In the genomic region with DNA sequence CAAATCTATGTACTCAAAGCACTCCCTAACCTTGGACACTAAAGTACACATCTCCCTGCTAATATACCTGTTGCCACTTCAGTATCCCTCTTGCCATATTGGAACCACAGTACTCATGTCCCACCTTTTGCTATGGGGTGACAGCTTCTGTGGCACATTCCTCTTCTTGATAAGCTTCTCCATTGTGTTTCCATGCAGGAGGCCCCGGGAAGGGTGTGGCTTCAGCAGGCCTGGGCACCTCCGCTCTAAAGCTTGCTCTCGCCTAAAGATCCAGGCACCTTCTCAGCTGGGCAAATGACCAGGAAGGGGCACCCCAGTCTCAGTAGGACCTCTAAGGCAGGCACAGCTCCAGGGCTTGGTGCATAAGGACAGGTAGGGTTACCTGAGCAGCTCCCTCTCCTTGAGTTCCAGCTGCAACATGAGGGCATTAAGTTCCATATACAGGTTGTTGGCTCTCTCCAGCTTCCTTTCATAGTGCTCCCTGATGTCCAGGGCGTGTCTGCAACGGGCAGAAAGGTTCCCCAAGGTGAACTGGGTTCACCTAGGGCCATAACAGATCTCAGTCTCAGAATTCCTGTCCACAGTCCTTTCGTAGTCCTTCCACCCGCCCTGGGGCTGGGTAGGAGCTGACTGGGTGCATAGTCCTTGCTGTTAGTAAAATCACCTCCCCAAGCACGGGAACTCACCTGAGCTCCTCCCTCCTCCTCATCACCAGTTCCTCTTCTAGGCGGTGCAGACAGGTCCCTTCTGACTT, we compare ENCODE assay signal across 11 cellular contexts. TPM values are rescaled to one million over a fixed set of nuclear protein-coding genes. Genes with fewer than 3 reads are reported as not detected.
DNase-seq lines count a peak whose midpoint lies in the region; ATAC-seq and TF ChIP-seq lines count a peak whose summit lies in the region.
"Had no signal": no experiment of that assay in that cellular context is flagged by ENCODE, and none has a peak within 500 bp of the region (broad histone marks: within the 10 kb centered on the region; RNA-seq: fewer than 3 reads in every experiment).

No MANE protein-coding gene starts in this region.

- TF ChIP-seq CTCF in Caco-2 (IDR thresholded peaks at IDR 0.05; ENCODE audit: insufficient read depth in 1 of 2, low read depth in 1 of 2, low read length in 1 of 2, severe bottlenecking in 1 of 2, unreplicated experiment in 1 of 2), result no peak
- no peak for TF ChIP-seq CTCF in HFFc6 (IDR thresholded peaks at IDR 0.05)
- TF ChIP-seq CTCF in brain (conservative IDR thresholded peaks at IDR 0.05), result no peak

- ATAC-seq in naive thymus-derived CD4-positive, alpha-beta T cell, result no peak
- ATAC-seq in HG03565 (IDR thresholded peaks at IDR 0.05; ENCODE audit: unreplicated experiment), result no peak

- intact Hi-C loops in Caco-2 (cut with micrococcal nuclease; ENCODE audit: unreplicated experiment), result no loop called here
- intact Hi-C loops in naive thymus-derived CD4-positive, alpha-beta T cell (cut with micrococcal nuclease), result no loop called here

- no peaks in the 10 kb centered on the region for H3K4me1 Mint-ChIP-seq in Caco-2 (ENCODE audit: low read depth, unreplicated experiment)
- H3K4me1 Mint-ChIP-seq in HFFc6 (ENCODE audit: low read depth), result peaks cover 67% of the 10 kb centered on the region
- peaks cover 10% of the 10 kb centered on the region for H3K4me1 Mint-ChIP-seq in brain
- peaks cover 0 to 10% (median 7%) of the 10 kb centered on the region in 7 donors for H3K4me1 Mint-ChIP-seq in naive thymus-derived CD4-positive, alpha-beta T cell

- H3K36me3 ChIP-seq in Caco-2 (ENCODE audit: control insufficient read depth, insufficient read depth, low read length), result peaks cover 9% of the 10 kb centered on the region
- H3K36me3 ChIP-seq in naive thymus-derived CD4-positive, alpha-beta T cell (ENCODE audit: control insufficient read depth in 2 of 3, insufficient read depth in 3 of 3, low read length in 3 of 3), result peaks cover 8 to 87% (median 11%) of the 10 kb centered on the region in 3 experiments

- no peak overlapping the region for H3K4me3 ChIP-seq in Caco-2 (ENCODE audit: low read depth, low read length)
- H3K4me3 ChIP-seq in naive thymus-derived CD4-positive, alpha-beta T cell (ENCODE audit: low read length), result no peak overlapping the region

- H3K4me1 ChIP-seq in Caco-2, result no peaks in the 10 kb centered on the region
- H3K4me1 ChIP-seq in naive thymus-derived CD4-positive, alpha-beta T cell (ENCODE audit: control insufficient read depth in 2 of 2, insufficient read depth in 2 of 2, low read length in 2 of 2), result no peaks in the 10 kb centered on the region

- no peaks in the 10 kb centered on the region for H3K27me3 Mint-ChIP-seq in Caco-2 (ENCODE audit: insufficient read depth, unreplicated experiment)
- peaks cover 42% of the 10 kb centered on the region for H3K27me3 Mint-ChIP-seq in HFFc6 (ENCODE audit: insufficient read depth)
- H3K27me3 Mint-ChIP-seq in brain, result no peaks in the 10 kb centered on the region
- H3K27me3 Mint-ChIP-seq in naive thymus-derived CD4-positive, alpha-beta T cell, result no peaks in the 10 kb centered on the region

- DNase-seq in Caco-2, result peak; percentile 29 to 43
- DNase-seq in HFFc6, result no peak
- no peak for DNase-seq in naive thymus-derived CD4-positive, alpha-beta T cell
- no peak for DNase-seq in dermis blood vessel endothelial cell
- DNase-seq in pons (ENCODE audit: low spot score), result no peak
- no peak for DNase-seq in COLO668 (lab: John Stamatoyannopoulos, UW; ENCODE audit: unreplicated experiment)
- DNase-seq: MV-4-11; stimulated activated CD4-positive, alpha-beta T cell treated with anti-CD3 and anti-CD28 coated beads, Interleukin-12 subunit alpha, Interleukin-12 subunit beta, amount 100 ng/mL, for 4 hours; substantia nigra had no signal

- CTCF ChIA-PET in Caco-2 (lab: Charles Lee), result interaction anchor here (0.9 to 1.3 kb wide), 2 partner anchors 16 to 17 kb away, joined by 3 to 4 read pairs; a partner anchor contains a TSS
- CTCF ChIA-PET in naive thymus-derived CD4-positive, alpha-beta T cell (lab: Charles Lee), result interaction anchor here (0.6 to 1.3 kb wide), 3 partner anchors 9 to 48 kb away, joined by 3 to 4 read pairs (median 4); no protein-coding TSS in a partner anchor

- H3K27ac ChIP-seq in naive thymus-derived CD4-positive, alpha-beta T cell (ENCODE audit: low read depth, low read length), result no peak overlapping the region

- H3K27ac Mint-ChIP-seq in Caco-2 (ENCODE audit: unreplicated experiment) (peak overlapping the region; percentile 1), HFFc6 (peak overlapping the region; percentile 81), brain (peak overlapping the region in 4 of 5 experiments; percentile 23 to 75 (median 44))
- peak overlapping the region in 7 of 9 donors; percentile 19 to 87 (median 51) for H3K27ac Mint-ChIP-seq in naive thymus-derived CD4-positive, alpha-beta T cell

- no peaks in the 10 kb centered on the region for H3K9me3 ChIP-seq in Caco-2
- no peaks in the 10 kb centered on the region for H3K9me3 ChIP-seq in naive thymus-derived CD4-positive, alpha-beta T cell (ENCODE audit: control insufficient read depth in 2 of 3, low read length in 3 of 3)

- H3K27me3 ChIP-seq in Caco-2 (replicated peaks; ENCODE audit: control insufficient read depth, insufficient read depth, low read length), result no peaks in the 10 kb centered on the region
- H3K27me3 ChIP-seq in naive thymus-derived CD4-positive, alpha-beta T cell (ENCODE audit: control insufficient read depth in 2 of 2, insufficient read depth in 2 of 2, low read length in 2 of 2), result no peaks in the 10 kb centered on the region

- H3K4me3 Mint-ChIP-seq in Caco-2 (ENCODE audit: unreplicated experiment) (no peak overlapping the region), HFFc6 (peak overlapping the region; percentile 0; the same call in 1 of the 2 replicates), brain (no peak overlapping the region)
- no peak overlapping the region for H3K4me3 Mint-ChIP-seq in naive thymus-derived CD4-positive, alpha-beta T cell

- no TSS peak for BruUV-seq in Caco-2 (replicated peaks; lab: Mats Ljungman, UMichigan)

- POLR2A ChIA-PET in Caco-2 (lab: Charles Lee), result interaction anchor here (0.5 kb wide), 1 partner anchor 17 kb away, joined by 3 read pairs; a partner anchor contains a TSS
- POLR2A ChIA-PET in naive thymus-derived CD4-positive, alpha-beta T cell (lab: Charles Lee), result interaction anchor here (0.5 to 5.4 kb wide), 6 partner anchors 10 to 130 kb away, joined by 3 to 47 read pairs (median 3); a partner anchor contains a TSS

- H3K36me3 Mint-ChIP-seq in Caco-2 (ENCODE audit: insufficient read depth, unreplicated experiment) (peaks cover 94% of the 10 kb centered on the region), HFFc6 (ENCODE audit: low read depth) (peaks cover 46% of the 10 kb centered on the region), brain (peaks cover 56% of the 10 kb centered on the region)
- peaks cover 0 to 29% (median 4%) of the 10 kb centered on the region in 5 donors for H3K36me3 Mint-ChIP-seq in naive thymus-derived CD4-positive, alpha-beta T cell

- no peaks in the 10 kb centered on the region for H3K9me3 Mint-ChIP-seq in Caco-2 (ENCODE audit: unreplicated experiment)
- H3K9me3 Mint-ChIP-seq in HFFc6, result no peaks in the 10 kb centered on the region
- peaks cover 0 to 4% (median 0%) of the 10 kb centered on the region in 5 experiments for H3K9me3 Mint-ChIP-seq in brain
- H3K9me3 Mint-ChIP-seq in naive thymus-derived CD4-positive, alpha-beta T cell, result no peaks in the 10 kb centered on the region

RNA-seq across cellular contexts. Expression of a gene that starts 15.9 kb away (rescaled TPM):
- total RNA-seq in Caco-2 (2022), result 2.4 and 3.9 TPM in 2 replicates
- total RNA-seq in HFFc6 (2021; fragmentation: NEBNext Ultra II Directional; extraction: Animal tissue kit (Norgen Biotek cat#: 25700)), result 10 to 100 TPM; 21.2 to 26.5 (median 23.5) TPM
- polyA plus RNA-seq in brain (ENCODE audit: insufficient read depth, low read depth, low replicate concordance), result 16.8 TPM
- total RNA-seq in naive thymus-derived CD4-positive, alpha-beta T cell, result 10 to 100 TPM; 21.8 to 29.7 (median 23.0) TPM
- 1 to 10 TPM; 4.9 to 6.6 TPM for polyA plus RNA-seq in naive thymus-derived CD4-positive, alpha-beta T cell
- total RNA-seq in dermis blood vessel endothelial cell, result 13.6 and 19.1 TPM in 2 replicates

RNA-seq across cellular contexts. Expression of a gene that starts 17.7 kb away (rescaled TPM):
- total RNA-seq in Caco-2 (2022), result 43.9 and 50.7 TPM in 2 replicates
- 10 to 100 TPM; 35.1 to 41.7 (median 37.1) TPM for total RNA-seq in HFFc6 (2021; fragmentation: NEBNext Ultra II Directional; extraction: Animal tissue kit (Norgen Biotek cat#: 25700))
- polyA plus RNA-seq in brain (ENCODE audit: insufficient read depth, low read depth, low replicate concordance), result 19.4 TPM
- 10 to 100 TPM; 25.1 to 45.2 (median 40.7) TPM for total RNA-seq in naive thymus-derived CD4-positive, alpha-beta T cell
- 10 to 100 TPM; 30.9 to 34.2 TPM for polyA plus RNA-seq in naive thymus-derived CD4-positive, alpha-beta T cell
- total RNA-seq in dermis blood vessel endothelial cell, result 38.8 and 48.3 TPM in 2 replicates

RNA-seq across cellular contexts. Expression of a gene that starts 23.9 kb away (rescaled TPM):
- total RNA-seq in Caco-2 (2022) (2.4 TPM in 1 of 2 replicates, not detected in the other), dermis blood vessel endothelial cell (not detected in 2 replicates)
- total RNA-seq in HFFc6 (2021; fragmentation: NEBNext Ultra II Directional; extraction: Animal tissue kit (Norgen Biotek cat#: 25700)), result not detected
- not detected for polyA plus RNA-seq in brain (ENCODE audit: insufficient read depth, low read depth, low replicate concordance)
- total RNA-seq in naive thymus-derived CD4-positive, alpha-beta T cell, result not detected
- not detected for polyA plus RNA-seq in naive thymus-derived CD4-positive, alpha-beta T cell

RNA-seq across cellular contexts. Expression of a gene that starts 31.5 kb away (rescaled TPM):
- 1,036 and 1,143 TPM in 2 replicates for total RNA-seq in Caco-2 (2022)
- total RNA-seq in HFFc6 (2021; fragmentation: NEBNext Ultra II Directional; extraction: Animal tissue kit (Norgen Biotek cat#: 25700)), result 100 to 1,000 TPM; 763 to 969 (median 874) TPM
- polyA plus RNA-seq in brain (ENCODE audit: insufficient read depth, low read depth, low replicate concordance), result 1,093 TPM
- 1,000 to 10,000 TPM in 2 of 5 experiments, 100 to 1,000 TPM in 3; 737 to 1,110 (median 928) TPM for total RNA-seq in naive thymus-derived CD4-positive, alpha-beta T cell
- polyA plus RNA-seq in naive thymus-derived CD4-positive, alpha-beta T cell, result 100 to 1,000 TPM; 148 to 158 TPM
- total RNA-seq in dermis blood vessel endothelial cell, result 417 and 525 TPM in 2 replicates

RNA-seq across cellular contexts. Expression of a gene that starts 41.9 kb away (rescaled TPM):
- total RNA-seq in Caco-2 (2022) (395 and 400 TPM in 2 replicates), dermis blood vessel endothelial cell (12.6 and 18.0 TPM in 2 replicates)
- total RNA-seq in HFFc6 (2021; fragmentation: NEBNext Ultra II Directional; extraction: Animal tissue kit (Norgen Biotek cat#: 25700)), result 100 to 1,000 TPM; 122 to 188 (median 165) TPM
- polyA plus RNA-seq in brain (ENCODE audit: insufficient read depth, low read depth, low replicate concordance), result 109 TPM
- 100 to 1,000 TPM; 147 to 215 (median 201) TPM for total RNA-seq in naive thymus-derived CD4-positive, alpha-beta T cell
- 100 to 1,000 TPM; 493 to 529 TPM for polyA plus RNA-seq in naive thymus-derived CD4-positive, alpha-beta T cell

Comparison
In these comparisons a context has a peak if more than half of its experiments do, and no peak if none do; other contexts are left out.
1. DNase-seq: peak in Caco-2 (2 of 2); none in HFFc6 (single experiment), naive thymus-derived CD4-positive, alpha-beta T cell (0 of 9), dermis blood vessel endothelial cell (single experiment), pons (single experiment) and COLO668 (single experiment).
2. H3K27ac Mint-ChIP-seq: peak in every context shown above with its lines; median percentile 81 in HFFc6; 51 in naive thymus-derived CD4-positive, alpha-beta T cell; 44 in brain; 1 in Caco-2.